ENCODE assay signal across 2 cellular contexts in genomic region chr3:15506571-15506970, GRCh38.
"Had no signal": no experiment of that assay in that cellular context is flagged by ENCODE, and none has a peak within 500 bp of the region (broad histone marks: within the 10 kb centered on the region; RNA-seq: fewer than 3 reads in every experiment).

No MANE protein-coding gene starts in this region.

- DNase-seq: GDM1, GF-D8 had no signal
